ENCODE assay signal across 43 cellular contexts in genomic region chr19:14968247-14968646, GRCh38. TPM values are rescaled to one million over a fixed set of nuclear protein-coding genes. Genes with fewer than 3 reads are reported as not detected.
"Had no signal": no experiment of that assay in that cellular context is flagged by ENCODE, and none has a peak within 500 bp of the region (broad histone marks: within the 10 kb centered on the region; RNA-seq: fewer than 3 reads in every experiment).

No MANE protein-coding gene starts in this region.

- DNase-seq: activated effector memory CD4-positive, alpha-beta T cell treated with anti-CD3 and anti-CD28 coated beads, Interleukin-2, amount 50 U/mL, for 16 hours; activated effector memory CD4-positive, alpha-beta T cell treated with Interleukin-2 at 50 U/mL for 16 hours; activated gamma-delta T cell; activated gamma-delta T cell treated with Interleukin-2 at 50 U/mL for 16 hours; activated naive CD4-positive, alpha-beta T cell; activated naive CD4-positive, alpha-beta T cell treated with anti-CD3 and anti-CD28 coated beads for 36 hours; activated naive CD4-positive, alpha-beta T cell treated with anti-CD3 and anti-CD28 coated beads, Interleukin-2, amount 10 ng/mL, durations not matched to agents 7 days and 5 days; activated naive CD4-positive, alpha-beta T cell treated with anti-CD3 and anti-CD28 coated beads, Interleukin-2, amount 50 U/mL, for 16 hours; activated naive CD4-positive, alpha-beta T cell treated with Interleukin-2 at 50 U/mL for 16 hours; activated naive CD8-positive, alpha-beta T cell treated with anti-CD3 and anti-CD28 coated beads for 36 hours; activated naive CD8-positive, alpha-beta T cell treated with anti-CD3 and anti-CD28 coated beads, Interleukin-2, amount 10 ng/mL, durations not matched to agents 7 days and 5 days; activated naive CD8-positive, alpha-beta T cell treated with anti-CD3 and anti-CD28 coated beads, Interleukin-2, amount 50 U/mL, for 24 hours; activated T-cell treated with anti-CD3 and anti-CD28 coated beads for 4 hours; activated T-cell treated with anti-CD3 and anti-CD28 coated beads, Interleukin-2, amount 50 U/mL, for 1 hour; activated T-cell treated with anti-CD3 and anti-CD28 coated beads, Interleukin-2, amount 50 U/mL, for 24 hours; activated T-cell treated with anti-CD3 and anti-CD28 coated beads, Interleukin-2, amount 50 U/mL, for 4 hours; activated T-cell treated with anti-CD3 and anti-CD28 coated beads, Interleukin-2, amount 50 U/mL, for 48 hours; activated T-cell treated with anti-CD3 and anti-CD28 coated beads, Interleukin-2, amount 50 U/mL, for 72 hours; adrenal gland; amniotic stem cell; amygdala; anterior cingulate cortex; aorta; body of pancreas; brain microvascular endothelial cell; caudate nucleus; central memory CD4-positive, alpha-beta T cell; cerebellar nuclear complex had no signal

- H3K36me3 Mint-ChIP-seq: activated naive CD4-positive, alpha-beta T cell treated with anti-CD3 and anti-CD28 coated beads, Interleukin-2, amount 10 ng/mL, durations not matched to agents 7 days and 5 days; activated naive CD4-positive, alpha-beta T cell treated with anti-CD3 and anti-CD28 coated beads, Interleukin-2, amount 50 U/mL, for 24 hours; activated naive CD4-positive, alpha-beta T cell treated with anti-CD3 and anti-CD28 coated beads, Interleukin-2, amount 50 U/mL, for 72 hours; activated naive CD8-positive, alpha-beta T cell; activated naive CD8-positive, alpha-beta T cell treated with anti-CD3 and anti-CD28 coated beads for 36 hours; activated naive CD8-positive, alpha-beta T cell treated with anti-CD3 and anti-CD28 coated beads, Interleukin-2, amount 10 ng/mL, durations not matched to agents 7 days and 5 days had no signal

- H3K27me3 Mint-ChIP-seq: activated naive CD4-positive, alpha-beta T cell treated with anti-CD3 and anti-CD28 coated beads, Interleukin-2, amount 10 ng/mL, durations not matched to agents 7 days and 5 days; activated naive CD8-positive, alpha-beta T cell treated with anti-CD3 and anti-CD28 coated beads, Interleukin-2, amount 10 ng/mL, durations not matched to agents 7 days and 5 days had no signal

- H3K4me1 ChIP-seq: adrenal gland, ascending aorta, body of pancreas, breast epithelium had no signal

- H3K4me1 Mint-ChIP-seq: activated naive CD4-positive, alpha-beta T cell treated with anti-CD3 and anti-CD28 coated beads, Interleukin-2, amount 10 ng/mL, durations not matched to agents 7 days and 5 days; activated naive CD4-positive, alpha-beta T cell treated with anti-CD3 and anti-CD28 coated beads, Interleukin-2, amount 50 U/mL, for 24 hours; activated naive CD8-positive, alpha-beta T cell treated with anti-CD3 and anti-CD28 coated beads for 36 hours; activated naive CD8-positive, alpha-beta T cell treated with anti-CD3 and anti-CD28 coated beads, Interleukin-2, amount 10 ng/mL, durations not matched to agents 7 days and 5 days; activated naive CD8-positive, alpha-beta T cell treated with anti-CD3 and anti-CD28 coated beads, Interleukin-2, amount 50 U/mL, for 24 hours; activated T-helper 17 cell treated with anti-CD3 and anti-CD28 coated beads, Interleukin-2, amount 50 U/mL, for 72 hours; central memory CD8-positive, alpha-beta T cell had no signal

- H3K27ac Mint-ChIP-seq: activated naive CD4-positive, alpha-beta T cell treated with anti-CD3 and anti-CD28 coated beads for 36 hours; activated naive CD4-positive, alpha-beta T cell treated with anti-CD3 and anti-CD28 coated beads, Interleukin-2, amount 10 ng/mL, durations not matched to agents 7 days and 5 days; activated naive CD4-positive, alpha-beta T cell treated with anti-CD3 and anti-CD28 coated beads, Interleukin-2, amount 50 U/mL, for 24 hours; activated naive CD4-positive, alpha-beta T cell treated with anti-CD3 and anti-CD28 coated beads, Interleukin-2, amount 50 U/mL, for 72 hours; activated naive CD8-positive, alpha-beta T cell; activated naive CD8-positive, alpha-beta T cell treated with anti-CD3 and anti-CD28 coated beads for 36 hours; activated naive CD8-positive, alpha-beta T cell treated with anti-CD3 and anti-CD28 coated beads, Interleukin-2, amount 10 ng/mL, durations not matched to agents 7 days and 5 days; activated naive CD8-positive, alpha-beta T cell treated with anti-CD3 and anti-CD28 coated beads, Interleukin-2, amount 50 U/mL, for 24 hours; activated T-cell treated with anti-CD3 and anti-CD28 coated beads, Interleukin-2, amount 50 U/mL, for 24 hours; activated T-cell treated with anti-CD3 and anti-CD28 coated beads, Interleukin-2, amount 50 U/mL, for 72 hours; activated T-helper 1 cell treated with anti-CD3 and anti-CD28 coated beads, Interleukin-12 subunit alpha, Interleukin-12 subunit beta, Interleukin-2, Interleukin-4 antibody, amounts not matched to agents 30 ng/mL and 10 ng/mL and 1 ng/mL, durations not matched to agents 14 hours and 24 hours and 36 hours; activated T-helper 17 cell treated with anti-CD3 and anti-CD28 coated beads, Interleukin-2, amount 50 U/mL, for 72 hours; activated T-helper 2 cell treated with anti-CD3 and anti-CD28 coated beads, Interferon-gamma antibody, Interleukin-2, Interleukin-4, amounts not matched to agents 10 μg/mL and 5 μg/mL and 100 μg/mL, durations not matched to agents 14 hours and 24 hours and 36 hours; brain had no signal

- ATAC-seq: activated naive CD4-positive, alpha-beta T cell treated with anti-CD3 and anti-CD28 coated beads, Interleukin-2, amount 50 U/mL, for 72 hours; activated naive CD8-positive, alpha-beta T cell treated with anti-CD3 and anti-CD28 coated beads, Interleukin-2, amount 50 U/mL, for 24 hours; activated T-cell treated with anti-CD3 and anti-CD28 coated beads, Interleukin-2, amount 50 U/mL, for 4 hours; activated T-cell treated with anti-CD3 and anti-CD28 coated beads, Interleukin-2, amount 50 U/mL, for 72 hours; activated T-helper 17 cell treated with anti-CD3 and anti-CD28 coated beads, Interleukin-2, amount 50 U/mL, for 72 hours; body of pancreas had no signal

- H3K4me3 Mint-ChIP-seq: activated naive CD4-positive, alpha-beta T cell treated with anti-CD3 and anti-CD28 coated beads for 36 hours; activated naive CD4-positive, alpha-beta T cell treated with anti-CD3 and anti-CD28 coated beads, Interleukin-2, amount 10 ng/mL, durations not matched to agents 7 days and 5 days; activated naive CD4-positive, alpha-beta T cell treated with anti-CD3 and anti-CD28 coated beads, Interleukin-2, amount 50 U/mL, for 24 hours; activated naive CD8-positive, alpha-beta T cell; activated naive CD8-positive, alpha-beta T cell treated with anti-CD3 and anti-CD28 coated beads for 36 hours; activated naive CD8-positive, alpha-beta T cell treated with anti-CD3 and anti-CD28 coated beads, Interleukin-2, amount 10 ng/mL, durations not matched to agents 7 days and 5 days; activated naive CD8-positive, alpha-beta T cell treated with anti-CD3 and anti-CD28 coated beads, Interleukin-2, amount 50 U/mL, for 24 hours; activated T-cell treated with anti-CD3 and anti-CD28 coated beads, Interleukin-2, amount 50 U/mL, for 24 hours; activated T-cell treated with anti-CD3 and anti-CD28 coated beads, Interleukin-2, amount 50 U/mL, for 4 hours; activated T-cell treated with anti-CD3 and anti-CD28 coated beads, Interleukin-2, amount 50 U/mL, for 72 hours; activated T-helper 1 cell treated with anti-CD3 and anti-CD28 coated beads, Interleukin-12 subunit alpha, Interleukin-12 subunit beta, Interleukin-2, Interleukin-4 antibody, amounts not matched to agents 30 ng/mL and 10 ng/mL and 1 ng/mL, durations not matched to agents 14 hours and 24 hours and 36 hours; activated T-helper 17 cell treated with anti-CD3 and anti-CD28 coated beads, Interleukin-2, amount 50 U/mL, for 72 hours; brain; central memory CD8-positive, alpha-beta T cell had no signal

- H3K9me3 Mint-ChIP-seq: activated naive CD4-positive, alpha-beta T cell treated with anti-CD3 and anti-CD28 coated beads for 36 hours; activated naive CD4-positive, alpha-beta T cell treated with anti-CD3 and anti-CD28 coated beads, Interleukin-2, amount 50 U/mL, for 24 hours; activated naive CD4-positive, alpha-beta T cell treated with anti-CD3 and anti-CD28 coated beads, Interleukin-2, amount 50 U/mL, for 72 hours; activated naive CD8-positive, alpha-beta T cell treated with anti-CD3 and anti-CD28 coated beads for 36 hours; activated naive CD8-positive, alpha-beta T cell treated with anti-CD3 and anti-CD28 coated beads, Interleukin-2, amount 50 U/mL, for 24 hours; activated T-cell treated with anti-CD3 and anti-CD28 coated beads, Interleukin-2, amount 50 U/mL, for 24 hours; activated T-cell treated with anti-CD3 and anti-CD28 coated beads, Interleukin-2, amount 50 U/mL, for 4 hours; activated T-cell treated with anti-CD3 and anti-CD28 coated beads, Interleukin-2, amount 50 U/mL, for 72 hours; activated T-helper 1 cell treated with anti-CD3 and anti-CD28 coated beads, Interleukin-12 subunit alpha, Interleukin-12 subunit beta, Interleukin-2, Interleukin-4 antibody, amounts not matched to agents 30 ng/mL and 10 ng/mL and 1 ng/mL, durations not matched to agents 14 hours and 24 hours and 36 hours; activated T-helper 17 cell treated with anti-CD3 and anti-CD28 coated beads, Interleukin-2, amount 50 U/mL, for 72 hours; activated T-helper 2 cell treated with anti-CD3 and anti-CD28 coated beads, Interferon-gamma antibody, Interleukin-2, Interleukin-4, amounts not matched to agents 10 μg/mL and 5 μg/mL and 100 μg/mL, durations not matched to agents 14 hours and 24 hours and 36 hours; central memory CD8-positive, alpha-beta T cell had no signal

- H3K9me3 ChIP-seq: adrenal gland, ascending aorta, body of pancreas, breast epithelium had no signal

- H3K4me3 ChIP-seq: adrenal gland, ascending aorta, body of pancreas, breast epithelium, cardiac muscle cell had no signal

- H3K36me3 ChIP-seq: adrenal gland, ascending aorta, brain microvascular endothelial cell, breast epithelium, cardiac muscle cell had no signal

- H3K27me3 ChIP-seq: adrenal gland, ascending aorta, body of pancreas, brain microvascular endothelial cell, breast epithelium, cardiac muscle cell had no signal

- H3K27ac ChIP-seq: adrenal gland, ascending aorta, body of pancreas, brain microvascular endothelial cell, breast epithelium, cardiac muscle cell had no signal

RNA-seq across cellular contexts. Expression of gene SLC1A6, which starts 11.4 kb away (rescaled TPM):
- total RNA-seq: activated naive CD4-positive, alpha-beta T cell treated with anti-CD3 and anti-CD28 coated beads for 36 hours; activated naive CD4-positive, alpha-beta T cell treated with anti-CD3 and anti-CD28 coated beads, Interleukin-2, amount 50 U/mL, for 72 hours; activated naive CD8-positive, alpha-beta T cell treated with anti-CD3 and anti-CD28 coated beads for 36 hours; activated naive CD8-positive, alpha-beta T cell treated with anti-CD3 and anti-CD28 coated beads, Interleukin-2, amount 10 ng/mL, durations not matched to agents 7 days and 5 days; activated T-cell treated with anti-CD3 and anti-CD28 coated beads, Interleukin-2, amount 50 U/mL, for 4 hours; activated T-cell treated with anti-CD3 and anti-CD28 coated beads, Interleukin-2, amount 50 U/mL, for 72 hours; activated T-helper 1 cell treated with anti-CD3 and anti-CD28 coated beads, Interleukin-12 subunit alpha, Interleukin-12 subunit beta, Interleukin-2, Interleukin-4 antibody, amounts not matched to agents 30 ng/mL and 10 ng/mL and 1 ng/mL, durations not matched to agents 14 hours and 24 hours and 36 hours; activated T-helper 17 cell treated with anti-CD3 and anti-CD28 coated beads, Interleukin-2, amount 50 U/mL, for 72 hours; activated T-helper 2 cell treated with anti-CD3 and anti-CD28 coated beads, Interferon-gamma antibody, Interleukin-2, Interleukin-4, amounts not matched to agents 10 μg/mL and 5 μg/mL and 100 μg/mL, durations not matched to agents 14 hours and 24 hours and 36 hours; adrenal gland; aorta; ascending aorta; body of pancreas; breast epithelium; bronchial epithelial cell; cardiac septum had no signal
- polyA plus RNA-seq: adipose tissue, adrenal gland had no signal

RNA-seq across cellular contexts. Expression of gene OR7C2, which starts 27.0 kb away (rescaled TPM):
- total RNA-seq: activated naive CD4-positive, alpha-beta T cell treated with anti-CD3 and anti-CD28 coated beads for 36 hours; activated naive CD4-positive, alpha-beta T cell treated with anti-CD3 and anti-CD28 coated beads, Interleukin-2, amount 50 U/mL, for 72 hours; activated naive CD8-positive, alpha-beta T cell treated with anti-CD3 and anti-CD28 coated beads for 36 hours; activated naive CD8-positive, alpha-beta T cell treated with anti-CD3 and anti-CD28 coated beads, Interleukin-2, amount 10 ng/mL, durations not matched to agents 7 days and 5 days; activated T-cell treated with anti-CD3 and anti-CD28 coated beads, Interleukin-2, amount 50 U/mL, for 4 hours; activated T-cell treated with anti-CD3 and anti-CD28 coated beads, Interleukin-2, amount 50 U/mL, for 72 hours; activated T-helper 1 cell treated with anti-CD3 and anti-CD28 coated beads, Interleukin-12 subunit alpha, Interleukin-12 subunit beta, Interleukin-2, Interleukin-4 antibody, amounts not matched to agents 30 ng/mL and 10 ng/mL and 1 ng/mL, durations not matched to agents 14 hours and 24 hours and 36 hours; activated T-helper 17 cell treated with anti-CD3 and anti-CD28 coated beads, Interleukin-2, amount 50 U/mL, for 72 hours; activated T-helper 2 cell treated with anti-CD3 and anti-CD28 coated beads, Interferon-gamma antibody, Interleukin-2, Interleukin-4, amounts not matched to agents 10 μg/mL and 5 μg/mL and 100 μg/mL, durations not matched to agents 14 hours and 24 hours and 36 hours; adrenal gland; aorta; ascending aorta; astrocyte; body of pancreas; breast epithelium; bronchial epithelial cell; cardiac muscle cell; cardiac septum had no signal
- polyA plus RNA-seq: adipose tissue, adrenal gland, aorta, cardiac muscle cell had no signal
